ENCODE assay signal across 10 cellular contexts in genomic region chr1:181100015-181100905, GRCh38. TPM values are rescaled to one million over a fixed set of nuclear protein-coding genes. Genes with fewer than 3 reads are reported as not detected.
DNase-seq lines count a peak whose midpoint lies in the region; ATAC-seq, FAIRE-seq and TF ChIP-seq lines count a peak whose summit lies in the region.
"Had no signal": no experiment of that assay in that cellular context is flagged by ENCODE, and none has a peak within 500 bp of the region (broad histone marks: within the 10 kb centered on the region; RNA-seq: fewer than 3 reads in every experiment).

No MANE protein-coding gene starts in this region.

- H4K5ac ChIP-seq in IMR-90 (ENCODE audit: low read depth, low read length): peak overlapping the region; percentile 31; the same call in 1 of the 2 replicates

- H3K36me3 Mint-ChIP-seq in activated naive CD4-positive, alpha-beta T cell treated with anti-CD3 and anti-CD28 coated beads, Interleukin-2, amount 50 U/mL, for 24 hours: no peaks in the 10 kb centered on the region
- H3K36me3 Mint-ChIP-seq in nephron progenitor cell (ENCODE audit: low read depth): no peaks in the 10 kb centered on the region
- peaks cover 10% of the 10 kb centered on the region for H3K36me3 Mint-ChIP-seq in Calu3 (ENCODE audit: insufficient read depth, unreplicated experiment)

- whole genome bisulfite sequencing in IMR-90 (ENCODE audit: extremely low coverage in 2 of 2, insufficient read length in 1 of 2), 2 experiments: 61 to 100% methylated on average over 1 to 5 of the region's 10 CpGs

- H2BK120ac ChIP-seq in IMR-90 (ENCODE audit: low read depth, low read length): peak overlapping the region; percentile 91

- peak overlapping the region; percentile 78 for H4K91ac ChIP-seq in IMR-90 (ENCODE audit: insufficient read depth, low read depth, low read length)

- dilution Hi-C loops in IMR-90 (cut with HindIII; ENCODE audit: low sequenced_read_pairs, unreplicated experiment): no loop called here

- H3K56ac ChIP-seq in IMR-90 (ENCODE audit: extremely low read depth, insufficient read depth, low read length): peak overlapping the region; percentile 23; the same call in 1 of the 2 replicates

- peaks cover 80% of the 10 kb centered on the region for H3K4me1 Mint-ChIP-seq in activated naive CD4-positive, alpha-beta T cell treated with anti-CD3 and anti-CD28 coated beads, Interleukin-2, amount 50 U/mL, for 24 hours
- H3K4me1 Mint-ChIP-seq in nephron progenitor cell (peaks cover 94% of the 10 kb centered on the region), Calu3 (ENCODE audit: low read depth, unreplicated experiment) (peaks cover 23% of the 10 kb centered on the region)

- peak overlapping the region; percentile 77 for H3K23ac ChIP-seq in IMR-90 (ENCODE audit: low read depth, low read length)

- H3K79me1 ChIP-seq in IMR-90 (ENCODE audit: low read depth in 1 of 2, low read length in 2 of 2): peaks cover 21 to 69% of the 10 kb centered on the region in 2 experiments

- DNase-seq in EH (ENCODE audit: low read depth) (peak; percentile 74), IMR-90 (no peak), nephron progenitor cell (no peak), Calu3 (no peak), activated gamma-delta T cell (lab: John Stamatoyannopoulos, UW) (no peak), urothelium cell line (ENCODE audit: low spot score) (no peak)

- TF ChIP-seq RAD21 in IMR-90 (IDR thresholded peaks at IDR 0.05; ENCODE audit: low read length): no peak

- FAIRE-seq in urothelium cell line (lab: Jason Lieb, UNC): no peak
- FAIRE-seq: endometrium had no signal

- H3K4me3 Mint-ChIP-seq in activated naive CD4-positive, alpha-beta T cell treated with anti-CD3 and anti-CD28 coated beads, Interleukin-2, amount 50 U/mL, for 24 hours: peak overlapping the region; percentile 83
- H3K4me3 Mint-ChIP-seq in nephron progenitor cell (peak overlapping the region; percentile 46), Calu3 (ENCODE audit: low read depth, unreplicated experiment) (no peak overlapping the region)

- in situ Hi-C loops in IMR-90 (cut with MboI; ENCODE audit: low sequenced_read_pairs): no loop called here

- peak overlapping the region; percentile 60 for H2AK9ac ChIP-seq in IMR-90 (replicated peaks; ENCODE audit: low read depth, low read length, poor library complexity)

- H2BK5ac ChIP-seq in IMR-90 (ENCODE audit: low read depth, low read length, poor library complexity, severe bottlenecking): peak overlapping the region; percentile 63

- H3K4me3 ChIP-seq in IMR-90 (ENCODE audit: insufficient read depth, low read depth, low read length): no peak overlapping the region
- H3K4me3 ChIP-seq: vagina had no signal

- H3K27ac ChIP-seq in IMR-90 (ENCODE audit: insufficient read depth, low read length): peak overlapping the region; percentile 7; the same call in 1 of the 2 replicates
- H3K27ac ChIP-seq: vagina had no signal

- POLR2A ChIA-PET in IMR-90 (lab: Charles Lee; ENCODE audit: unreplicated experiment): interaction anchor here (0.6 kb wide), 1 partner anchor 17 kb away, joined by 3 read pairs; no protein-coding TSS in a partner anchor

- H2BK15ac ChIP-seq in IMR-90 (ENCODE audit: low read depth, low read length): peak overlapping the region; percentile 88; the same call in 2 of the 3 replicates

- H3K36me3 ChIP-seq in IMR-90 (ENCODE audit: control insufficient read depth, insufficient read depth, low read length): no peaks in the 10 kb centered on the region
- H3K36me3 ChIP-seq: vagina had no signal

- peak overlapping the region; percentile 77 for H3K18ac ChIP-seq in IMR-90 (ENCODE audit: low read depth, low read length)

- peak overlapping the region; percentile 20 to 87 for H4K8ac ChIP-seq in IMR-90 (ENCODE audit: low read depth in 2 of 2, low read length in 2 of 2)

- no peaks in the 10 kb centered on the region for H3K27me3 Mint-ChIP-seq in activated naive CD4-positive, alpha-beta T cell treated with anti-CD3 and anti-CD28 coated beads, Interleukin-2, amount 50 U/mL, for 24 hours
- H3K27me3 Mint-ChIP-seq in nephron progenitor cell (ENCODE audit: low read depth, poor library complexity): peaks cover 2% of the 10 kb centered on the region
- H3K27me3 Mint-ChIP-seq in Calu3 (ENCODE audit: unreplicated experiment): peaks cover 21% of the 10 kb centered on the region

- intact Hi-C loops in IMR-90 (cut with micrococcal nuclease) (no loop called here), Calu3 (cut with micrococcal nuclease; ENCODE audit: unreplicated experiment) (no loop called here)

- H3K9me3 ChIP-seq in IMR-90 (ENCODE audit: control insufficient read depth, insufficient read depth, low read length): no peaks in the 10 kb centered on the region
- H3K9me3 ChIP-seq: vagina had no signal

- TF ChIP-seq POLR2A in IMR-90 (IDR thresholded peaks at IDR 0.05; ENCODE audit: low read depth, low read length): no peak

- CTCF ChIA-PET in IMR-90 (lab: Yijun Ruan, JAX) (no interaction called here), Calu3 (lab: Charles Lee) (interaction anchor here (0.6 to 1.1 kb wide), 2 partner anchors 10 to 42 kb away, joined by 3 read pairs; no protein-coding TSS in a partner anchor)

- H3K4ac ChIP-seq in IMR-90 (ENCODE audit: low read depth, low read length): peak overlapping the region; percentile 64

- H3K4me1 ChIP-seq in IMR-90 (ENCODE audit: control insufficient read depth, insufficient read depth, low read length): peaks cover 46% of the 10 kb centered on the region

- peak overlapping the region; percentile 97 for H3K27ac Mint-ChIP-seq in activated naive CD4-positive, alpha-beta T cell treated with anti-CD3 and anti-CD28 coated beads, Interleukin-2, amount 50 U/mL, for 24 hours
- H3K27ac Mint-ChIP-seq in nephron progenitor cell: peak overlapping the region; percentile 89
- no peak overlapping the region for H3K27ac Mint-ChIP-seq in Calu3 (ENCODE audit: unreplicated experiment)

- H2AFZ ChIP-seq in IMR-90 (replicated peaks; ENCODE audit: low read length, poor library complexity): peak overlapping the region; percentile 25

- peak overlapping the region; percentile 62 for H3K14ac ChIP-seq in IMR-90 (replicated peaks; ENCODE audit: low read depth, low read length)

- no peak for ATAC-seq in IMR-90 (ENCODE audit: low read depth)
- no peak for ATAC-seq in GM19397 (IDR thresholded peaks at IDR 0.05; ENCODE audit: unreplicated experiment)

- H3K27me3 ChIP-seq in IMR-90 (ENCODE audit: control insufficient read depth, insufficient read depth, low read length): no peaks in the 10 kb centered on the region
- H3K27me3 ChIP-seq: vagina had no signal

- H2BK20ac ChIP-seq in IMR-90 (ENCODE audit: low read depth, low read length): peak overlapping the region; percentile 94

- TF ChIP-seq CTCF in IMR-90 (conservative IDR thresholded peaks at IDR 0.05; ENCODE audit: low read depth, low read length) (no peak), nephron progenitor cell (IDR thresholded peaks at IDR 0.05) (no peak), Calu3 (IDR thresholded peaks at IDR 0.05; ENCODE audit: unreplicated experiment) (no peak)

- BruUV-seq in IMR-90 (replicated peaks; lab: Mats Ljungman, UMichigan): no TSS peak
- no TSS peak for BruUV-seq in Calu3 (replicated peaks; lab: Mats Ljungman, UMichigan)

- peaks cover 4% of the 10 kb centered on the region for H3K9me3 Mint-ChIP-seq in activated naive CD4-positive, alpha-beta T cell treated with anti-CD3 and anti-CD28 coated beads, Interleukin-2, amount 50 U/mL, for 24 hours
- H3K9me3 Mint-ChIP-seq in nephron progenitor cell: no peaks in the 10 kb centered on the region
- no peaks in the 10 kb centered on the region for H3K9me3 Mint-ChIP-seq in Calu3 (ENCODE audit: low read depth, unreplicated experiment)

- H3K9ac ChIP-seq in IMR-90 (ENCODE audit: low read depth, low read length): peak overlapping the region; percentile 13; the same call in 1 of the 2 replicates

- peaks cover 4% of the 10 kb centered on the region; the same call in 1 of the 2 replicates for H4K20me1 ChIP-seq in IMR-90 (ENCODE audit: insufficient read depth, low read length)

- H3K4me2 ChIP-seq in IMR-90 (ENCODE audit: low read depth, low read length): peak overlapping the region; percentile 13; the same call in 1 of the 2 replicates

- H2AK5ac ChIP-seq in IMR-90 (ENCODE audit: low read depth, low read length): peak overlapping the region; percentile 84; the same call in 1 of the 2 replicates

- peaks cover 35% of the 10 kb centered on the region for H3K9me1 ChIP-seq in IMR-90 (ENCODE audit: insufficient read depth, low read length)

TF ChIP-seq in IMR-90, 13 proteins besides CTCF, POLR2A, EP300 and RAD21:
- TF ChIP-seq, protein P1, sequence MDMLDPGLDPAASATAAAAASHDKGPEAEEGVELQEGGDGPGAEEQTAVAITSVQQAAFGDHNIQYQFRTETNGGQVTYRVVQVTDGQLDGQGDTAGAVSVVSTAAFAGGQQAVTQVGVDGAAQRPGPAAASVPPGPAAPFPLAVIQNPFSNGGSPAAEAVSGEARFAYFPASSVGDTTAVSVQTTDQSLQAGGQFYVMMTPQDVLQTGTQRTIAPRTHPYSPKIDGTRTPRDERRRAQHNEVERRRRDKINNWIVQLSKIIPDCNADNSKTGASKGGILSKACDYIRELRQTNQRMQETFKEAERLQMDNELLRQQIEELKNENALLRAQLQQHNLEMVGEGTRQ (IDR thresholded peaks at IDR 0.05; ENCODE audit: low read depth, low read length): no peak
- no peak for TF ChIP-seq BHLHE40 (IDR thresholded peaks at IDR 0.05; ENCODE audit: low read depth, low read length)
- no peak for TF ChIP-seq FOS (IDR thresholded peaks at IDR 0.05; ENCODE audit: low read depth, low read length)
- TF ChIP-seq CHD1 (IDR thresholded peaks at IDR 0.05; ENCODE audit: low read depth, low read length): no peak
- no peak for TF ChIP-seq MAZ (IDR thresholded peaks at IDR 0.05; ENCODE audit: borderline replicate concordance, low read depth, low read length)

RNA-seq across cellular contexts. Expression of gene IER5, which starts 11.8 kb away (rescaled TPM):
- 15.8 and 29.4 TPM in 2 replicates for total RNA-seq in IMR-90 (2012; rRNA removed)
- polyA plus RNA-seq in IMR-90 (2012; rRNA removed): 27.1 and 28.9 TPM in 2 replicates
- polyA plus RNA-seq in IMR-90 (2012; cell fraction: cytosol; rRNA removed): 22.5 and 29.5 TPM in 2 replicates
- 32.6 and 44.5 TPM in 2 replicates for polyA plus RNA-seq in IMR-90 (2012; cell fraction: nucleus; rRNA removed; ENCODE audit: low replicate concordance)
- total RNA-seq in Calu3 (2022): 11.4 and 12.2 TPM in 2 replicates
